19 cellular contexts compared by ENCODE assay signal in genomic region chr10:85293483-85293882, GRCh38.
"Had no signal": no experiment of that assay in that cellular context is flagged by ENCODE, and none has a peak within 500 bp of the region (broad histone marks: within the 10 kb centered on the region; RNA-seq: fewer than 3 reads in every experiment).

No MANE protein-coding gene starts in this region.

- H3K27ac ChIP-seq: SJSA1, SK-N-MC had no signal

- H3K36me3 ChIP-seq: SJSA1 had no signal

- H3K4me3 ChIP-seq: SJSA1, SK-N-MC had no signal

- ATAC-seq: HepG2 had no signal

- DNase-seq: IMR-90, Karpas-422, KG1, MM.1S, NCI-H1092 treated with DMSO at 0.1 percent for 48 hours, NCI-H1436, NCI-H187, NCI-H2029, NCI-H2081 treated with DMSO at 0.1 percent for 48 hours, NCI-H2227 treated with DMSO at 0.1 percent for 48 hours, NCI-H524, NCI-H526 treated with DMSO at 0.1 percent for 48 hours, NCI-H748 treated with DMSO at 0.1 percent for 48 hours, Right ventricle myocardium superior, RPMI8226, SIG-M5 had no signal

- H3K4me1 ChIP-seq: SJSA1 had no signal

- H3K27me3 ChIP-seq: SJSA1 had no signal

- H3K9me3 ChIP-seq: SJSA1 had no signal
